ENCODE assay signal across 22 cellular contexts in the genomic region with DNA sequence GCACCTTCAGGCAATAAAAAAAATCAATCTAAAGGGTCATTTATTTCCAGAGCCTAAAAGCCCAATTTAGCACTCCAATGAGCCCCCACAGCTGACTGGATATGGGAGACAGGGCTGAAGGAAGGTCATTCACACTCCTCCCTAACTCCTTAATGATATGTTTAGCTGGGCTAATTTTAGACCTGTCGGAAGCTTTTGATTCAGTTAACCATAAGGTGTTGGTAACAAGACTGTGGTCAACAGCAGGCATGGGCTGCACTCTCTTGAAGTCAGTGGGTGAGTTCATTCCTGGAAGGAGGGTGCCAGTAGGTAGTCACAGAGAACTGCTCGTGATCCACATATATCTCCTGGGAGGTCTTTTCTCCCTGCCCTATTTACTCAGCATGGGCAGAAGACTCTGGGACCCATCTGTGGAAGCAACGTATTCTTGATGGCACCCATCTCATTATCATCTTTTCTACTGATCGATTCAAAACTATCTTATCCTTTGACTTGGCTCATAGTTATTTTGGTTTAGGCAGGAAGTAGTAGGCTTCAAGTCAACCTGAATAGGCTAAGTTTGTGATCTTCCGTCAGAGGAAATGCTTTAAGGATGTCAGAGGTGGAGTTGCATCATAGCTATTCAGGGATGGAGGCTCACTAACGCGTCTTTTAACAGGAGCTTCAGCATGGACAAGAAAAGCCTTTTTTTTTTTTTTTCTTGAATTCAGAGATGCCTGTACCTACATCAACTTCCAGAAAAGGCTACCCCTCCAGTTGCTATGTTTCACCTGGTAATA.
"Had no signal": no experiment of that assay in that cellular context is flagged by ENCODE, and none has a peak within 500 bp of the region (broad histone marks: within the 10 kb centered on the region; RNA-seq: fewer than 3 reads in every experiment).

No MANE protein-coding gene starts in this region.

- ATAC-seq: activated CD8-positive, alpha-beta T cell treated with anti-CD3 and anti-CD28 coated beads, Interleukin-2, amount 10 ng/mL, durations not matched to agents 7 days and 5 days; esophagus mucosa had no signal

- H3K27me3 ChIP-seq: breast epithelium, stomach, testis had no signal

- H3K27me3 Mint-ChIP-seq: activated CD4-positive, alpha-beta T cell treated with anti-CD3 and anti-CD28 coated beads, Interleukin-2, amount 10 ng/mL, durations not matched to agents 24 days and 14 days; activated naive CD4-positive, alpha-beta T cell treated with anti-CD3 and anti-CD28 coated beads, Interleukin-2, amount 10 ng/mL, durations not matched to agents 7 days and 5 days; type B pancreatic cell had no signal

- H3K27ac Mint-ChIP-seq: activated CD4-positive, alpha-beta T cell treated with anti-CD3 and anti-CD28 coated beads, Interleukin-2, amount 10 ng/mL, durations not matched to agents 24 days and 14 days; activated CD8-positive, alpha-beta T cell treated with anti-CD3 and anti-CD28 coated beads, Interleukin-2, amount 10 ng/mL, durations not matched to agents 7 days and 5 days; activated naive CD4-positive, alpha-beta T cell treated with anti-CD3 and anti-CD28 coated beads, Interleukin-2, amount 10 ng/mL, durations not matched to agents 7 days and 5 days; nephron progenitor cell; type B pancreatic cell had no signal

- H3K36me3 ChIP-seq: breast epithelium, stomach had no signal

- DNase-seq: activated CD4-positive, alpha-beta T cell treated with anti-CD3 and anti-CD28 coated beads, Interleukin-2, amount 10 ng/mL, durations not matched to agents 24 days and 14 days; activated CD8-positive, alpha-beta memory T cell treated with anti-CD3 and anti-CD28 coated beads, Interleukin-2, amount 50 U/mL, for 4 hours; activated CD8-positive, alpha-beta T cell treated with anti-CD3 and anti-CD28 coated beads, Interleukin-2, amount 10 ng/mL, durations not matched to agents 7 days and 5 days; activated effector memory CD4-positive, alpha-beta T cell treated with Interleukin-2 at 50 U/mL for 16 hours; activated naive CD4-positive, alpha-beta T cell treated with anti-CD3 and anti-CD28 coated beads, Interleukin-2, amount 10 ng/mL, durations not matched to agents 7 days and 5 days; activated T-cell treated with anti-CD3 and anti-CD28 coated beads, Interleukin-2, amount 50 U/mL, for 48 hours; effector CD8-positive, alpha-beta T cell; nephron progenitor cell; nucleus accumbens; posterior cingulate gyrus; retina; stimulated activated CD4-positive, alpha-beta T cell treated with anti-CD3 and anti-CD28 coated beads, Interleukin-15, amount 100 ng/mL, for 24 hours; stimulated activated CD4-positive, alpha-beta T cell treated with anti-CD3 and anti-CD28 coated beads, Interleukin-2, amount 100 ng/mL, for 48 hours; stomach; T-helper 1 cell; T-helper 9 cell; testis had no signal

- H3K27ac ChIP-seq: breast epithelium, skin epidermis, stomach, testis had no signal

- H3K4me3 Mint-ChIP-seq: activated CD4-positive, alpha-beta T cell treated with anti-CD3 and anti-CD28 coated beads, Interleukin-2, amount 10 ng/mL, durations not matched to agents 24 days and 14 days; activated CD8-positive, alpha-beta T cell treated with anti-CD3 and anti-CD28 coated beads, Interleukin-2, amount 10 ng/mL, durations not matched to agents 7 days and 5 days; activated naive CD4-positive, alpha-beta T cell treated with anti-CD3 and anti-CD28 coated beads, Interleukin-2, amount 10 ng/mL, durations not matched to agents 7 days and 5 days; nephron progenitor cell; type B pancreatic cell had no signal

- H3K4me1 ChIP-seq: breast epithelium had no signal

- H3K9me3 ChIP-seq: breast epithelium, stomach, testis had no signal

- H3K4me3 ChIP-seq: breast epithelium, lung, skin epidermis, stomach, testis had no signal

- H3K36me3 Mint-ChIP-seq: type B pancreatic cell had no signal

- H3K9me3 Mint-ChIP-seq: type B pancreatic cell had no signal

- H3K4me1 Mint-ChIP-seq: activated CD4-positive, alpha-beta T cell treated with anti-CD3 and anti-CD28 coated beads, Interleukin-2, amount 10 ng/mL, durations not matched to agents 24 days and 14 days had no signal
